In genomic region chr4:86596802-86597201, GRCh38 we compare ENCODE assay signal across 2 cellular contexts.
TF ChIP-seq lines count a peak whose summit lies in the region.

No MANE protein-coding gene starts in this region.

TF ChIP-seq in GM23338, 12 proteins besides CTCF, POLR2A, EP300 and RAD21:
- TF ChIP-seq ZNF331 (CRISPR knock-in tag; IDR thresholded peaks at IDR 0.05; ENCODE audit: low read depth) = no peak
- TF ChIP-seq NANOG (IDR thresholded peaks at IDR 0.05; ENCODE audit: borderline replicate concordance) = no peak
- no peak for TF ChIP-seq EZH2 (IDR thresholded peaks at IDR 0.05; ENCODE audit: low read depth, unreplicated experiment)
TF ChIP-seq in GM23338: peak in this region for 0.

TF ChIP-seq in HepG2, 621 proteins besides CTCF, POLR2A, EP300 and RAD21:
- TF ChIP-seq MYC (CRISPR knock-in tag; IDR thresholded peaks at IDR 0.05; ENCODE audit: borderline replicate concordance) (no peak), CSRNP2 (CRISPR knock-in tag; conservative IDR thresholded peaks at IDR 0.05; ENCODE audit: low read depth) (no peak), ZBTB10 (CRISPR knock-in tag; IDR thresholded peaks at IDR 0.05; ENCODE audit: borderline replicate concordance) (no peak), ZBTB37 (CRISPR knock-in tag; IDR thresholded peaks at IDR 0.05) (no peak)
